Comparison of ENCODE assay signal across 9 cellular contexts in genomic region chr12:1473418-1473817, GRCh38.
DNase-seq lines count a peak whose midpoint lies in the region; ATAC-seq and TF ChIP-seq lines count a peak whose summit lies in the region.
"Had no signal": no experiment of that assay in that cellular context is flagged by ENCODE, and none has a peak within 500 bp of the region (broad histone marks: within the 10 kb centered on the region; RNA-seq: fewer than 3 reads in every experiment).

No MANE protein-coding gene starts in this region.

- CTCF ChIA-PET in PC-3 (lab: Charles Lee): interaction anchor here (0.6 kb wide), 1 partner anchor 27 kb away, joined by 4 read pairs; no protein-coding TSS in a partner anchor
- CTCF ChIA-PET in MCF 10A (lab: Yijun Ruan, JAX): interaction anchor here (0.6 to 2.8 kb wide), 2 partner anchors 18 to 355 kb away, joined by 3 to 12 read pairs; no protein-coding TSS in a partner anchor

- peaks cover 6% of the 10 kb centered on the region for H3K36me3 Mint-ChIP-seq in MCF 10A (ENCODE audit: insufficient read depth, unreplicated experiment)

- no peaks in the 10 kb centered on the region for H4K20me1 ChIP-seq in PC-3 (ENCODE audit: low read length)

- no peaks in the 10 kb centered on the region for H3K9me2 ChIP-seq in PC-3 (replicated peaks; ENCODE audit: low read length)

- no peaks in the 10 kb centered on the region for H3K79me2 ChIP-seq in PC-3 (ENCODE audit: low read length)

- H3K9me3 Mint-ChIP-seq in MCF 10A (ENCODE audit: unreplicated experiment): no peaks in the 10 kb centered on the region

- H3K27me3 ChIP-seq in PC-3 (ENCODE audit: low read length) (no peaks in the 10 kb centered on the region), spleen (replicated peaks in 1 of 7) (no peaks in the 10 kb centered on the region)

- H3K36me3 ChIP-seq in PC-3 (ENCODE audit: low read depth, low read length): no peaks in the 10 kb centered on the region
- H3K36me3 ChIP-seq in spleen: no peaks in the 10 kb centered on the region
- H3K36me3 ChIP-seq: HAP-1 had no signal

- H3F3A ChIP-seq in PC-3 (ENCODE audit: low read length, unreplicated experiment): peaks cover 12% of the 10 kb centered on the region

- no peak overlapping the region for H3K27ac Mint-ChIP-seq in MCF 10A (ENCODE audit: low read depth, unreplicated experiment)

- TF ChIP-seq POLR2A in spleen (IDR thresholded peaks at IDR 0.05): no peak

- no peak for DNase-seq in activated CD4-positive, CD25-positive, alpha-beta regulatory T cell treated with anti-CD3 and anti-CD28 coated beads, Interleukin-2, amount 50 U/mL, for 72 hours
- DNase-seq in PC-3 (no peak), MCF 10A (ENCODE audit: unreplicated experiment) (peak; percentile 35), spleen (peak; percentile 81), GM13976 (ENCODE audit: low spot score) (no peak), NCI-H2227 (lab: John Stamatoyannopoulos, UW; ENCODE audit: unreplicated experiment) (no peak)

- peak; percentile 28 to 34 for ATAC-seq in activated CD4-positive, CD25-positive, alpha-beta regulatory T cell treated with anti-CD3 and anti-CD28 coated beads, Interleukin-2, amount 50 U/mL, for 24 hours
- ATAC-seq in PC-3 (no peak), GM18511 (IDR thresholded peaks at IDR 0.05; ENCODE audit: unreplicated experiment) (no peak)

- BruUV-seq in PC-3 (replicated peaks; lab: Mats Ljungman, UMichigan) (no TSS peak), MCF 10A (replicated peaks; lab: Mats Ljungman, UMichigan) (no TSS peak)

- peaks cover 11% of the 10 kb centered on the region for H3K4me1 Mint-ChIP-seq in MCF 10A (ENCODE audit: insufficient read depth, unreplicated experiment)

- H3K4me1 ChIP-seq in PC-3 (ENCODE audit: insufficient read depth, low read length) (peaks cover 33% of the 10 kb centered on the region), spleen (peaks cover 0 to 32% (median 15%) of the 10 kb centered on the region in 6 donors)

- H3K4me3 ChIP-seq in PC-3 (ENCODE audit: low read length): peak overlapping the region; percentile 55; the same call in 1 of the 2 replicates
- H3K4me3 ChIP-seq in spleen: no peak overlapping the region
- H3K4me3 ChIP-seq: HAP-1 had no signal

- H3K9me3 ChIP-seq in PC-3 (ENCODE audit: low read length) (no peaks in the 10 kb centered on the region), spleen (no peaks in the 10 kb centered on the region)
- H3K9me3 ChIP-seq: HAP-1 had no signal

- 22 to 68% (median 40%) methylated on average over 7 of the region's 7 CpGs for WGBS in spleen, 5 donors

- peak overlapping the region; percentile 85 for H3K4me2 ChIP-seq in PC-3 (ENCODE audit: low read length)

- in situ Hi-C loops in GM13976 (cut with MboI; ENCODE audit: low sequenced_read_pairs, unreplicated experiment): no loop called here

- H3K9ac ChIP-seq in PC-3 (ENCODE audit: low read length): peak overlapping the region; percentile 34

- no peak for TF ChIP-seq CTCF in PC-3 (conservative IDR thresholded peaks at IDR 0.05; ENCODE audit: low read depth, low read length)
- TF ChIP-seq CTCF in MCF 10A (IDR thresholded peaks at IDR 0.05; ENCODE audit: unreplicated experiment): no peak
- no peak for TF ChIP-seq CTCF in spleen (IDR thresholded peaks at IDR 0.05 in 8 of 11, conservative IDR thresholded peaks at IDR 0.05 in 3 of 11)
- no peak for TF ChIP-seq CTCF in GM13976 (IDR thresholded peaks at IDR 0.05; ENCODE audit: borderline replicate concordance, control extremely low read depth, extremely low read depth, insufficient read depth, missing control alignments)

- H3K27ac ChIP-seq in PC-3 (ENCODE audit: low read length) (peak overlapping the region; percentile 95), spleen (peak overlapping the region in 5 of 8 donors; percentile 16 to 47 (median 37))

- intact Hi-C loops in PC-3 (cut with micrococcal nuclease): loop anchor here (5.0 to 10.0 kb wide), 3 partner anchors 71 to 356 kb away; no protein-coding TSS in a partner anchor
- intact Hi-C loops in MCF 10A (cut with micrococcal nuclease): no loop called here
- intact Hi-C loops in spleen (cut with DNase I; ENCODE audit: low total_unique reads): no loop called here

- POLR2A ChIA-PET in PC-3 (lab: Charles Lee; ENCODE audit: unreplicated experiment): no interaction called here
- POLR2A ChIA-PET in MCF 10A (lab: Yijun Ruan, JAX): interaction anchor here (0.5 to 2.4 kb wide), 4 partner anchors 11 to 356 kb away, joined by 3 to 10 read pairs (median 4); no protein-coding TSS in a partner anchor

- no peaks in the 10 kb centered on the region for H3K27me3 Mint-ChIP-seq in MCF 10A (ENCODE audit: insufficient read depth, unreplicated experiment)

- peak overlapping the region; percentile 8; the same call in 1 of the 2 replicates for H2AFZ ChIP-seq in PC-3 (ENCODE audit: low read length)

- H3K4me3 Mint-ChIP-seq in MCF 10A (ENCODE audit: unreplicated experiment): no peak overlapping the region

Comparison
In these comparisons a context has a peak if more than half of its experiments do, and no peak if none do; other contexts are left out.
1. ATAC-seq: peak in activated CD4-positive, CD25-positive, alpha-beta regulatory T cell treated with anti-CD3 and anti-CD28 coated beads, Interleukin-2, amount 50 U/mL, for 24 hours (2 of 2); none in PC-3 (single experiment) and GM18511 (single experiment).
2. DNase-seq: peak in MCF 10A (single experiment) and spleen (single experiment); none in activated CD4-positive, CD25-positive, alpha-beta regulatory T cell treated with anti-CD3 and anti-CD28 coated beads, Interleukin-2, amount 50 U/mL, for 72 hours (single experiment), PC-3 (single experiment), GM13976 (single experiment) and NCI-H2227 (single experiment).